1 cellular context compared by ENCODE assay signal in the genomic region with DNA sequence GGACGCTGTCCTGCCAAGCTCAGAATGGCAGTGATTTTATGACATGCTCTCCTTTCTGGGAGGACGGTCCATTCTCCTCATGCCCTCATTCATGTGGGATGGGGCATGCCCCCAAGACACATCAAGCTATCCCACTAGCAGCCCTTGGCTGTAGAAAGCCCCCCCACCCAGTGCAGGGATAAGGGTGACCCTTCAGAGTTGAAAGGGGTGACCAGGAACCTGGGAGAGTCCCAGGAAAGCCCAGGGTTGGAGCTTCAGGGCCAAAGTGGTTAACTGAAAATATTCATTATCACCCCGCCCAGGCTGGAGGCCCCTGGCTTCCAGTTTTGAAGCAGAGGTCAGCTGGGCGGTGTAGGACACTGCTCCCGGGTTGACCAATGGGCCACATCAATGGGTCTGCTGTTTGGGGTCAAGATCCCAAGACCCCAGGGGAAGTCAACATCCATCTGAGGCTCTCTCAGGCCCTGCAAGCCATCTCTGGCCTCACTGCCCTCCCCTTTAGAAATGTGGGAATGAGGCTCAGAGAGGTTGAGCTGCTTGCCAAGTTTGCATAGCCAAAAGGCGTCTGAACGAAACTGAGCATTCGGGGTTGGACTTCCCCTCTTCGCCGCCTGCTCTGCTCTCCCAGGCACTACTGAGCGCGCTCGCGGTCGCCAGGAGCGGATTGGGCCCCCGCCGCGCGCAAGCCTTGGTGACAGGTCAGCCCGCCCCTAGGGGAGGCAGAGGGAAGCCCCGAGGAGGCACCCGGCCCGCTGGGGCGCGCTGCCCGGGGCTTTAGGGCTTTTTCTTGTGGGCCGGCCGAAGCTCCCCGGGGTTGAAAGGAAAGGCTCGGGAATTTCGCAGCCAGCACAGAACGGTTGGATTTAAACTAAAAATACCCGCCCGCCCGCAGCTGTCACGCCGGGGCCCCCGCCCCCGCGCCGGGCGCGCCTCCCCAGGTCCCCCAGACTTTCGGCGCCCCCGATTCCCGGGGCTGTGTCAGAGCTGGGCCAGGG.
TF ChIP-seq lines count a peak whose summit lies in the region.

No MANE protein-coding gene starts in this region.

TF ChIP-seq in K562, 482 proteins besides CTCF, POLR2A, EP300 and RAD21 (continues in another document):
- TF ChIP-seq SMAD4 (CRISPR knock-in tag; conservative IDR thresholded peaks at IDR 0.05): 0 out of 2 replicates have a peak, but pooled peaks have one; percentile 12
- TF ChIP-seq RBBP5 (IDR thresholded peaks at IDR 0.05; ENCODE audit: borderline replicate concordance, insufficient read depth, low read length, poor library complexity, severe bottlenecking): peak; percentile 26
- TF ChIP-seq CBX1 (IDR thresholded peaks at IDR 0.05; ENCODE audit: low read depth): no peak
- TF ChIP-seq, protein P1, sequence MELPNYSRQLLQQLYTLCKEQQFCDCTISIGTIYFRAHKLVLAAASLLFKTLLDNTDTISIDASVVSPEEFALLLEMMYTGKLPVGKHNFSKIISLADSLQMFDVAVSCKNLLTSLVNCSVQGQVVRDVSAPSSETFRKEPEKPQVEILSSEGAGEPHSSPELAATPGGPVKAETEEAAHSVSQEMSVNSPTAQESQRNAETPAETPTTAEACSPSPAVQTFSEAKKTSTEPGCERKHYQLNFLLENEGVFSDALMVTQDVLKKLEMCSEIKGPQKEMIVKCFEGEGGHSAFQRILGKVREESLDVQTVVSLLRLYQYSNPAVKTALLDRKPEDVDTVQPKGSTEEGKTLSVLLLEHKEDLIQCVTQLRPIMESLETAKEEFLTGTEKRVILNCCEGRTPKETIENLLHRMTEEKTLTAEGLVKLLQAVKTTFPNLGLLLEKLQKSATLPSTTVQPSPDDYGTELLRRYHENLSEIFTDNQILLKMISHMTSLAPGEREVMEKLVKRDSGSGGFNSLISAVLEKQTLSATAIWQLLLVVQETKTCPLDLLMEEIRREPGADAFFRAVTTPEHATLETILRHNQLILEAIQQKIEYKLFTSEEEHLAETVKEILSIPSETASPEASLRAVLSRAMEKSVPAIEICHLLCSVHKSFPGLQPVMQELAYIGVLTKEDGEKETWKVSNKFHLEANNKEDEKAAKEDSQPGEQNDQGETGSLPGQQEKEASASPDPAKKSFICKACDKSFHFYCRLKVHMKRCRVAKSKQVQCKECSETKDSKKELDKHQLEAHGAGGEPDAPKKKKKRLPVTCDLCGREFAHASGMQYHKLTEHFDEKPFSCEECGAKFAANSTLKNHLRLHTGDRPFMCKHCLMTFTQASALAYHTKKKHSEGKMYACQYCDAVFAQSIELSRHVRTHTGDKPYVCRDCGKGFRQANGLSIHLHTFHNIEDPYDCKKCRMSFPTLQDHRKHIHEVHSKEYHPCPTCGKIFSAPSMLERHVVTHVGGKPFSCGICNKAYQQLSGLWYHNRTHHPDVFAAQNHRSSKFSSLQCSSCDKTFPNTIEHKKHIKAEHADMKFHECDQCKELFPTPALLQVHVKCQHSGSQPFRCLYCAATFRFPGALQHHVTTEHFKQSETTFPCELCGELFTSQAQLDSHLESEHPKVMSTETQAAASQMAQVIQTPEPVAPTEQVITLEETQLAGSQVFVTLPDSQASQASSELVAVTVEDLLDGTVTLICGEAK (IDR thresholded peaks at IDR 0.05): peak; percentile 47; the same call in 1 of the 2 replicates
- TF ChIP-seq, protein P1 (CRISPR knock-in tag; IDR thresholded peaks at IDR 0.05): no peak
- TF ChIP-seq TAF7 (tag; IDR thresholded peaks at IDR 0.05): no peak
- TF ChIP-seq, protein P2, sequence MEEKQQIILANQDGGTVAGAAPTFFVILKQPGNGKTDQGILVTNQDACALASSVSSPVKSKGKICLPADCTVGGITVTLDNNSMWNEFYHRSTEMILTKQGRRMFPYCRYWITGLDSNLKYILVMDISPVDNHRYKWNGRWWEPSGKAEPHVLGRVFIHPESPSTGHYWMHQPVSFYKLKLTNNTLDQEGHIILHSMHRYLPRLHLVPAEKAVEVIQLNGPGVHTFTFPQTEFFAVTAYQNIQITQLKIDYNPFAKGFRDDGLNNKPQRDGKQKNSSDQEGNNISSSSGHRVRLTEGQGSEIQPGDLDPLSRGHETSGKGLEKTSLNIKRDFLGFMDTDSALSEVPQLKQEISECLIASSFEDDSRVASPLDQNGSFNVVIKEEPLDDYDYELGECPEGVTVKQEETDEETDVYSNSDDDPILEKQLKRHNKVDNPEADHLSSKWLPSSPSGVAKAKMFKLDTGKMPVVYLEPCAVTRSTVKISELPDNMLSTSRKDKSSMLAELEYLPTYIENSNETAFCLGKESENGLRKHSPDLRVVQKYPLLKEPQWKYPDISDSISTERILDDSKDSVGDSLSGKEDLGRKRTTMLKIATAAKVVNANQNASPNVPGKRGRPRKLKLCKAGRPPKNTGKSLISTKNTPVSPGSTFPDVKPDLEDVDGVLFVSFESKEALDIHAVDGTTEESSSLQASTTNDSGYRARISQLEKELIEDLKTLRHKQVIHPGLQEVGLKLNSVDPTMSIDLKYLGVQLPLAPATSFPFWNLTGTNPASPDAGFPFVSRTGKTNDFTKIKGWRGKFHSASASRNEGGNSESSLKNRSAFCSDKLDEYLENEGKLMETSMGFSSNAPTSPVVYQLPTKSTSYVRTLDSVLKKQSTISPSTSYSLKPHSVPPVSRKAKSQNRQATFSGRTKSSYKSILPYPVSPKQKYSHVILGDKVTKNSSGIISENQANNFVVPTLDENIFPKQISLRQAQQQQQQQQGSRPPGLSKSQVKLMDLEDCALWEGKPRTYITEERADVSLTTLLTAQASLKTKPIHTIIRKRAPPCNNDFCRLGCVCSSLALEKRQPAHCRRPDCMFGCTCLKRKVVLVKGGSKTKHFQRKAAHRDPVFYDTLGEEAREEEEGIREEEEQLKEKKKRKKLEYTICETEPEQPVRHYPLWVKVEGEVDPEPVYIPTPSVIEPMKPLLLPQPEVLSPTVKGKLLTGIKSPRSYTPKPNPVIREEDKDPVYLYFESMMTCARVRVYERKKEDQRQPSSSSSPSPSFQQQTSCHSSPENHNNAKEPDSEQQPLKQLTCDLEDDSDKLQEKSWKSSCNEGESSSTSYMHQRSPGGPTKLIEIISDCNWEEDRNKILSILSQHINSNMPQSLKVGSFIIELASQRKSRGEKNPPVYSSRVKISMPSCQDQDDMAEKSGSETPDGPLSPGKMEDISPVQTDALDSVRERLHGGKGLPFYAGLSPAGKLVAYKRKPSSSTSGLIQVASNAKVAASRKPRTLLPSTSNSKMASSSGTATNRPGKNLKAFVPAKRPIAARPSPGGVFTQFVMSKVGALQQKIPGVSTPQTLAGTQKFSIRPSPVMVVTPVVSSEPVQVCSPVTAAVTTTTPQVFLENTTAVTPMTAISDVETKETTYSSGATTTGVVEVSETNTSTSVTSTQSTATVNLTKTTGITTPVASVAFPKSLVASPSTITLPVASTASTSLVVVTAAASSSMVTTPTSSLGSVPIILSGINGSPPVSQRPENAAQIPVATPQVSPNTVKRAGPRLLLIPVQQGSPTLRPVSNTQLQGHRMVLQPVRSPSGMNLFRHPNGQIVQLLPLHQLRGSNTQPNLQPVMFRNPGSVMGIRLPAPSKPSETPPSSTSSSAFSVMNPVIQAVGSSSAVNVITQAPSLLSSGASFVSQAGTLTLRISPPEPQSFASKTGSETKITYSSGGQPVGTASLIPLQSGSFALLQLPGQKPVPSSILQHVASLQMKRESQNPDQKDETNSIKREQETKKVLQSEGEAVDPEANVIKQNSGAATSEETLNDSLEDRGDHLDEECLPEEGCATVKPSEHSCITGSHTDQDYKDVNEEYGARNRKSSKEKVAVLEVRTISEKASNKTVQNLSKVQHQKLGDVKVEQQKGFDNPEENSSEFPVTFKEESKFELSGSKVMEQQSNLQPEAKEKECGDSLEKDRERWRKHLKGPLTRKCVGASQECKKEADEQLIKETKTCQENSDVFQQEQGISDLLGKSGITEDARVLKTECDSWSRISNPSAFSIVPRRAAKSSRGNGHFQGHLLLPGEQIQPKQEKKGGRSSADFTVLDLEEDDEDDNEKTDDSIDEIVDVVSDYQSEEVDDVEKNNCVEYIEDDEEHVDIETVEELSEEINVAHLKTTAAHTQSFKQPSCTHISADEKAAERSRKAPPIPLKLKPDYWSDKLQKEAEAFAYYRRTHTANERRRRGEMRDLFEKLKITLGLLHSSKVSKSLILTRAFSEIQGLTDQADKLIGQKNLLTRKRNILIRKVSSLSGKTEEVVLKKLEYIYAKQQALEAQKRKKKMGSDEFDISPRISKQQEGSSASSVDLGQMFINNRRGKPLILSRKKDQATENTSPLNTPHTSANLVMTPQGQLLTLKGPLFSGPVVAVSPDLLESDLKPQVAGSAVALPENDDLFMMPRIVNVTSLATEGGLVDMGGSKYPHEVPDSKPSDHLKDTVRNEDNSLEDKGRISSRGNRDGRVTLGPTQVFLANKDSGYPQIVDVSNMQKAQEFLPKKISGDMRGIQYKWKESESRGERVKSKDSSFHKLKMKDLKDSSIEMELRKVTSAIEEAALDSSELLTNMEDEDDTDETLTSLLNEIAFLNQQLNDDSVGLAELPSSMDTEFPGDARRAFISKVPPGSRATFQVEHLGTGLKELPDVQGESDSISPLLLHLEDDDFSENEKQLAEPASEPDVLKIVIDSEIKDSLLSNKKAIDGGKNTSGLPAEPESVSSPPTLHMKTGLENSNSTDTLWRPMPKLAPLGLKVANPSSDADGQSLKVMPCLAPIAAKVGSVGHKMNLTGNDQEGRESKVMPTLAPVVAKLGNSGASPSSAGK (IDR thresholded peaks at IDR 0.05): 0 out of 2 replicates have a peak, but pooled peaks have one; percentile 37
- no peak for TF ChIP-seq ZNF23 (CRISPR knock-in tag; IDR thresholded peaks at IDR 0.05)
- peak; percentile 49 to 95 for TF ChIP-seq MAZ (CRISPR knock-in tag; conservative IDR thresholded peaks at IDR 0.05 in 1 of 2, IDR thresholded peaks at IDR 0.05 in 1 of 2)
- no peak for TF ChIP-seq HDAC2 (IDR thresholded peaks at IDR 0.05)
- no peak for TF ChIP-seq BCL6 (CRISPR knock-in tag; IDR thresholded peaks at IDR 0.05)
- TF ChIP-seq, protein P3, sequence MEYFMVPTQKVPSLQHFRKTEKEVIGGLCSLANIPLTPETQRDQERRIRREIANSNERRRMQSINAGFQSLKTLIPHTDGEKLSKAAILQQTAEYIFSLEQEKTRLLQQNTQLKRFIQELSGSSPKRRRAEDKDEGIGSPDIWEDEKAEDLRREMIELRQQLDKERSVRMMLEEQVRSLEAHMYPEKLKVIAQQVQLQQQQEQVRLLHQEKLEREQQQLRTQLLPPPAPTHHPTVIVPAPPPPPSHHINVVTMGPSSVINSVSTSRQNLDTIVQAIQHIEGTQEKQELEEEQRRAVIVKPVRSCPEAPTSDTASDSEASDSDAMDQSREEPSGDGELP (CRISPR knock-in tag; IDR thresholded peaks at IDR 0.05; ENCODE audit: borderline replicate concordance): 0 out of 2 replicates have a peak, but pooled peaks have one; percentile 26
- TF ChIP-seq ZBTB7A (IDR thresholded peaks at IDR 0.05; ENCODE audit: borderline replicate concordance, control insufficient read depth, low read depth, low read length): peak; percentile 57; the same call in 1 of the 2 replicates
- TF ChIP-seq, protein P4, sequence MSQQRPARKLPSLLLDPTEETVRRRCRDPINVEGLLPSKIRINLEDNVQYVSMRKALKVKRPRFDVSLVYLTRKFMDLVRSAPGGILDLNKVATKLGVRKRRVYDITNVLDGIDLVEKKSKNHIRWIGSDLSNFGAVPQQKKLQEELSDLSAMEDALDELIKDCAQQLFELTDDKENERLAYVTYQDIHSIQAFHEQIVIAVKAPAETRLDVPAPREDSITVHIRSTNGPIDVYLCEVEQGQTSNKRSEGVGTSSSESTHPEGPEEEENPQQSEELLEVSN (IDR thresholded peaks at IDR 0.05; ENCODE audit: borderline replicate concordance in 1 of 2, extremely low read depth in 1 of 2, insufficient read depth in 1 of 2, insufficient read length in 1 of 2, low read depth in 1 of 2, low read length in 1 of 2, poor library complexity in 1 of 2, severe bottlenecking in 1 of 2): peak in 1 of 2 experiments; percentile 84
- no peak for TF ChIP-seq CAMTA2 (CRISPR knock-in tag; conservative IDR thresholded peaks at IDR 0.05)
- TF ChIP-seq GTF2E2 (tag; IDR thresholded peaks at IDR 0.05): 0 out of 2 replicates have a peak, but pooled peaks have one; percentile 22
- TF ChIP-seq, protein P5, sequence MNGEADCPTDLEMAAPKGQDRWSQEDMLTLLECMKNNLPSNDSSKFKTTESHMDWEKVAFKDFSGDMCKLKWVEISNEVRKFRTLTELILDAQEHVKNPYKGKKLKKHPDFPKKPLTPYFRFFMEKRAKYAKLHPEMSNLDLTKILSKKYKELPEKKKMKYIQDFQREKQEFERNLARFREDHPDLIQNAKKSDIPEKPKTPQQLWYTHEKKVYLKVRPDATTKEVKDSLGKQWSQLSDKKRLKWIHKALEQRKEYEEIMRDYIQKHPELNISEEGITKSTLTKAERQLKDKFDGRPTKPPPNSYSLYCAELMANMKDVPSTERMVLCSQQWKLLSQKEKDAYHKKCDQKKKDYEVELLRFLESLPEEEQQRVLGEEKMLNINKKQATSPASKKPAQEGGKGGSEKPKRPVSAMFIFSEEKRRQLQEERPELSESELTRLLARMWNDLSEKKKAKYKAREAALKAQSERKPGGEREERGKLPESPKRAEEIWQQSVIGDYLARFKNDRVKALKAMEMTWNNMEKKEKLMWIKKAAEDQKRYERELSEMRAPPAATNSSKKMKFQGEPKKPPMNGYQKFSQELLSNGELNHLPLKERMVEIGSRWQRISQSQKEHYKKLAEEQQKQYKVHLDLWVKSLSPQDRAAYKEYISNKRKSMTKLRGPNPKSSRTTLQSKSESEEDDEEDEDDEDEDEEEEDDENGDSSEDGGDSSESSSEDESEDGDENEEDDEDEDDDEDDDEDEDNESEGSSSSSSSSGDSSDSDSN (IDR thresholded peaks at IDR 0.05; ENCODE audit: borderline replicate concordance in 1 of 2, low read depth in 2 of 2, low read length in 2 of 2): peak in 1 of 2 experiments; percentile 62; a peak in 1 of 4 replicates
- TF ChIP-seq KDM5B (IDR thresholded peaks at IDR 0.05; ENCODE audit: insufficient replicate concordance, low read depth, low read length): peak; percentile 29
- TF ChIP-seq PHF8 (IDR thresholded peaks at IDR 0.05; ENCODE audit: borderline replicate concordance, low read length): peak; percentile 11; the same call in 1 of the 2 replicates
- peak; percentile 70 to 77 for TF ChIP-seq NRF1 (conservative IDR thresholded peaks at IDR 0.05 in 1 of 2, IDR thresholded peaks at IDR 0.05 in 1 of 2)
- peak; percentile 67 for TF ChIP-seq ZFP36 (IDR thresholded peaks at IDR 0.05; ENCODE audit: low read depth, low read length, partially characterized antibody)
